ENCODE assay signal across 21 cellular contexts in genomic region chr1:241582921-241583321, GRCh38. TPM values are rescaled to one million over a fixed set of nuclear protein-coding genes. Genes with fewer than 3 reads are reported as not detected.
"Had no signal": no experiment of that assay in that cellular context is flagged by ENCODE, and none has a peak within 500 bp of the region (broad histone marks: within the 10 kb centered on the region; RNA-seq: fewer than 3 reads in every experiment).

No MANE protein-coding gene starts in this region.

- H3K27ac ChIP-seq: body of pancreas, coronary artery, pancreas, thyroid gland, uterus had no signal

- H3K27me3 Mint-ChIP-seq: activated naive CD8-positive, alpha-beta T cell treated with anti-CD3 and anti-CD28 coated beads for 36 hours had no signal

- H3K4me1 ChIP-seq: body of pancreas, pancreas, thyroid gland, uterus had no signal

- H3K4me3 Mint-ChIP-seq: activated CD4-positive, alpha-beta T cell treated with anti-CD3 and anti-CD28 coated beads, Interleukin-2, amount 10 ng/mL, durations not matched to agents 24 days and 14 days; activated CD8-positive, alpha-beta T cell treated with anti-CD3 and anti-CD28 coated beads, Interleukin-2, amount 10 ng/mL, durations not matched to agents 7 days and 5 days; activated naive CD8-positive, alpha-beta T cell treated with anti-CD3 and anti-CD28 coated beads for 36 hours; activated T-helper 1 cell treated with anti-CD3 and anti-CD28 coated beads, Interleukin-12 subunit alpha, Interleukin-12 subunit beta, Interleukin-2, Interleukin-4 antibody, amounts not matched to agents 30 ng/mL and 10 ng/mL and 1 ng/mL, durations not matched to agents 14 hours and 24 hours and 36 hours; central memory CD8-positive, alpha-beta T cell; immature natural killer cell; naive thymus-derived CD8-positive, alpha-beta T cell; stimulated activated effector memory CD8-positive, alpha-beta T cell treated with anti-CD3 and anti-CD28 coated beads, Interleukin-12 subunit alpha, Interleukin-12 subunit beta, amount 100 ng/mL, for 72 hours had no signal

- H3K27ac Mint-ChIP-seq: activated CD4-positive, alpha-beta T cell treated with anti-CD3 and anti-CD28 coated beads, Interleukin-2, amount 10 ng/mL, durations not matched to agents 24 days and 14 days; activated CD8-positive, alpha-beta T cell treated with anti-CD3 and anti-CD28 coated beads, Interleukin-2, amount 10 ng/mL, durations not matched to agents 7 days and 5 days; activated naive CD8-positive, alpha-beta T cell treated with anti-CD3 and anti-CD28 coated beads for 36 hours; activated T-helper 1 cell treated with anti-CD3 and anti-CD28 coated beads, Interleukin-12 subunit alpha, Interleukin-12 subunit beta, Interleukin-2, Interleukin-4 antibody, amounts not matched to agents 30 ng/mL and 10 ng/mL and 1 ng/mL, durations not matched to agents 14 hours and 24 hours and 36 hours; immature natural killer cell; naive thymus-derived CD8-positive, alpha-beta T cell; stimulated activated effector memory CD8-positive, alpha-beta T cell treated with anti-CD3 and anti-CD28 coated beads, Interleukin-12 subunit alpha, Interleukin-12 subunit beta, amount 100 ng/mL, for 72 hours had no signal

- H3K36me3 Mint-ChIP-seq: stimulated activated effector memory CD8-positive, alpha-beta T cell treated with anti-CD3 and anti-CD28 coated beads, Interleukin-12 subunit alpha, Interleukin-12 subunit beta, amount 100 ng/mL, for 72 hours had no signal

- DNase-seq: activated CD4-positive, alpha-beta T cell treated with anti-CD3 and anti-CD28 coated beads, Interleukin-2, amount 10 ng/mL, durations not matched to agents 24 days and 14 days; activated CD4-positive, CD25-positive, alpha-beta regulatory T cell; activated CD8-positive, alpha-beta T cell treated with anti-CD3 and anti-CD28 coated beads, Interleukin-2, amount 10 ng/mL, durations not matched to agents 7 days and 5 days; activated naive CD8-positive, alpha-beta T cell treated with anti-CD3 and anti-CD28 coated beads for 36 hours; amygdala; body of pancreas; effector CD4-positive, alpha-beta T cell; foreskin melanocyte; head of caudate nucleus; immature natural killer cell; left cardiac atrium; naive thymus-derived CD8-positive, alpha-beta T cell; pancreas; thyroid gland; uterus had no signal

- H3K27me3 ChIP-seq: pancreas, thyroid gland, uterus had no signal

- ATAC-seq: activated CD8-positive, alpha-beta T cell treated with anti-CD3 and anti-CD28 coated beads, Interleukin-2, amount 10 ng/mL, durations not matched to agents 7 days and 5 days; body of pancreas; left cardiac atrium; naive thymus-derived CD8-positive, alpha-beta T cell; pancreas; stimulated activated effector memory CD8-positive, alpha-beta T cell treated with anti-CD3 and anti-CD28 coated beads, Interleukin-12 subunit alpha, Interleukin-12 subunit beta, amount 100 ng/mL, for 72 hours had no signal

- H3K4me3 ChIP-seq: body of pancreas, coronary artery, pancreas, thyroid gland, uterus had no signal

- H3K9me3 ChIP-seq: body of pancreas, pancreas, thyroid gland, uterus had no signal

- H3K9me3 Mint-ChIP-seq: activated T-helper 1 cell treated with anti-CD3 and anti-CD28 coated beads, Interleukin-12 subunit alpha, Interleukin-12 subunit beta, Interleukin-2, Interleukin-4 antibody, amounts not matched to agents 30 ng/mL and 10 ng/mL and 1 ng/mL, durations not matched to agents 14 hours and 24 hours and 36 hours; central memory CD8-positive, alpha-beta T cell; immature natural killer cell; stimulated activated effector memory CD8-positive, alpha-beta T cell treated with anti-CD3 and anti-CD28 coated beads, Interleukin-12 subunit alpha, Interleukin-12 subunit beta, amount 100 ng/mL, for 72 hours had no signal

- H3K36me3 ChIP-seq: pancreas, thyroid gland, uterus had no signal

- H3K4me1 Mint-ChIP-seq: activated CD4-positive, alpha-beta T cell treated with anti-CD3 and anti-CD28 coated beads, Interleukin-2, amount 10 ng/mL, durations not matched to agents 24 days and 14 days; activated naive CD8-positive, alpha-beta T cell treated with anti-CD3 and anti-CD28 coated beads for 36 hours; central memory CD8-positive, alpha-beta T cell; immature natural killer cell; naive thymus-derived CD8-positive, alpha-beta T cell; stimulated activated effector memory CD8-positive, alpha-beta T cell treated with anti-CD3 and anti-CD28 coated beads, Interleukin-12 subunit alpha, Interleukin-12 subunit beta, amount 100 ng/mL, for 72 hours had no signal

RNA-seq across cellular contexts. Expression of gene KMO, which starts 50.7 kb away (rescaled TPM):
- total RNA-seq: activated CD4-positive, alpha-beta T cell treated with anti-CD3 and anti-CD28 coated beads, Interleukin-2, amount 10 ng/mL, durations not matched to agents 24 days and 14 days; activated CD8-positive, alpha-beta T cell treated with anti-CD3 and anti-CD28 coated beads, Interleukin-2, amount 10 ng/mL, durations not matched to agents 7 days and 5 days; activated T-helper 1 cell treated with anti-CD3 and anti-CD28 coated beads, Interleukin-12 subunit alpha, Interleukin-12 subunit beta, Interleukin-2, Interleukin-4 antibody, amounts not matched to agents 30 ng/mL and 10 ng/mL and 1 ng/mL, durations not matched to agents 14 hours and 24 hours and 36 hours; lung microvascular endothelial cell; T-helper 2 cell treated with Interferon-gamma antibody and Interleukin-4, amounts not matched to agents 100 ng/mL and 5 ng/mL, for 36 hours had no signal
- polyA plus RNA-seq: immature natural killer cell; naive thymus-derived CD8-positive, alpha-beta T cell had no signal
